18 cellular contexts compared by ENCODE assay signal in the genomic region with DNA sequence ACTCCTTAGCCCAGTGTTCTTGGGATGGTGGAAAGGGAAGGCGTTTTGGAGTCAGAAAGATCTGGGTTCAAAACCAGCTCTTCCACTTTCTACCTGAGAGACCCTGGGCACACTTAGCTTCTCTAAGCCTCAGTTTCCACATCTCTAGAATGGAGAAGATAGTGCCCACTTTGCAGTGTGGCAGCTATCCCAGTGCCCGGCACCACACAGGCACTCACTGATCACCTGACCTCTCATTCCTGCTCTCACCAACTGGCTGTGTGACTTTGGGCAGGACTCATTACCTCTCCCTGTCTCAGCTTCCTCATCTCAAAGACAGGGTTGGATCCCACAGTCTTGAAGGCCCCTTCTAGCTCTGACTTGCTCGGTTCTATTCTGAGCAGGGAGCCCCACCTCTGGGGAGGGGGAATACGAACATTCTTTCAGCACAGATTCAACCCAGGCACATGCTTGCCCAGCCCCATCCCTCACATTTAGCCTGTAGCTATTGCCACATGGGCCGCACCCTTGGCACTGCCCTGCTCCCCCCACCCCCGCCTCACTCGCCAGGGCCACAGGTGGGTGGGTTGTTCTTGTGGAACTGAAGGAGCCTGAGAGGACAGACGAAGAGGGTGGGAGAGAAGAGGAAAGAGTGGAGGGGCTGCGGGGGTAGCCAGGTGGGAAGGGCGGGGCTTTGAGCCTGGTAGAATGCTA. TPM values are rescaled to one million over a fixed set of nuclear protein-coding genes. Genes with fewer than 3 reads are reported as not detected.
DNase-seq lines count a peak whose midpoint lies in the region; ATAC-seq, FAIRE-seq and TF ChIP-seq lines count a peak whose summit lies in the region.
"Had no signal": no experiment of that assay in that cellular context is flagged by ENCODE, and none has a peak within 500 bp of the region (broad histone marks: within the 10 kb centered on the region; RNA-seq: fewer than 3 reads in every experiment).

No MANE protein-coding gene starts in this region.

- TF ChIP-seq CTCF in natural killer cell (IDR thresholded peaks at IDR 0.05) (no peak), esophagus squamous epithelium (IDR thresholded peaks at IDR 0.05) (no peak), neural crest cell (conservative IDR thresholded peaks at IDR 0.05) (no peak), thyroid gland (IDR thresholded peaks at IDR 0.05) (no peak), kidney (IDR thresholded peaks at IDR 0.05; ENCODE audit: borderline replicate concordance, extremely low read depth, insufficient read depth) (no peak)

- peaks cover 38 to 48% of the 10 kb centered on the region in 2 donors for H3K27me3 Mint-ChIP-seq in natural killer cell treated with Interleukin-12 subunit alpha and Interleukin-12 subunit beta and Interleukin-15 and Interleukin-18, amount 100 ng/mL, for 72 hours
- peaks cover 49 to 50% of the 10 kb centered on the region in 2 donors for H3K27me3 Mint-ChIP-seq in natural killer cell (ENCODE audit: low read depth in 2 of 2)
- H3K27me3 Mint-ChIP-seq in neural crest cell (ENCODE audit: low read depth): peaks cover 25% of the 10 kb centered on the region
- H3K27me3 Mint-ChIP-seq in activated naive CD4-positive, alpha-beta T cell treated with anti-CD3 and anti-CD28 coated beads for 36 hours (ENCODE audit: low read depth): peaks cover 42% of the 10 kb centered on the region

- H3K4me3 Mint-ChIP-seq in natural killer cell treated with Interleukin-12 subunit alpha and Interleukin-12 subunit beta and Interleukin-15 and Interleukin-18, amount 100 ng/mL, for 72 hours: no peak overlapping the region
- no peak overlapping the region for H3K4me3 Mint-ChIP-seq in natural killer cell
- peak overlapping the region; percentile 76 for H3K4me3 Mint-ChIP-seq in neural crest cell
- H3K4me3 Mint-ChIP-seq in activated naive CD4-positive, alpha-beta T cell treated with anti-CD3 and anti-CD28 coated beads for 36 hours: no peak overlapping the region
- H3K4me3 Mint-ChIP-seq: activated T-helper 17 cell treated with anti-CD3 and anti-CD28 coated beads, Interleukin-2, amount 50 U/mL, for 72 hours; immature natural killer cell had no signal

- peaks cover 30 to 60% (median 34%) of the 10 kb centered on the region in 3 donors for H3K4me1 ChIP-seq in esophagus squamous epithelium
- peaks cover 10 to 26% of the 10 kb centered on the region in 2 donors for H3K4me1 ChIP-seq in thyroid gland
- H3K4me1 ChIP-seq in kidney (ENCODE audit: control insufficient read depth in 1 of 2, insufficient read depth in 1 of 2, low read depth in 1 of 2, low read length in 2 of 2): peaks cover 0 to 10% of the 10 kb centered on the region in 2 donors

- H3K4me1 Mint-ChIP-seq in natural killer cell treated with Interleukin-12 subunit alpha and Interleukin-12 subunit beta and Interleukin-15 and Interleukin-18, amount 100 ng/mL, for 72 hours (ENCODE audit: low read depth in 2 of 2): peaks cover 8 to 23% of the 10 kb centered on the region in 2 donors
- H3K4me1 Mint-ChIP-seq in natural killer cell: peaks cover 19 to 30% of the 10 kb centered on the region in 2 donors
- H3K4me1 Mint-ChIP-seq in neural crest cell: peaks cover 58% of the 10 kb centered on the region
- peaks cover 18% of the 10 kb centered on the region for H3K4me1 Mint-ChIP-seq in activated naive CD4-positive, alpha-beta T cell treated with anti-CD3 and anti-CD28 coated beads for 36 hours (ENCODE audit: low read depth)

- 27 to 61% methylated on average over 6 to 8 of the region's 10 CpGs for WGBS in esophagus squamous epithelium, 2 donors
- 65 to 82% methylated on average over 10 of the region's 10 CpGs for WGBS in thyroid gland, 2 donors

- intact Hi-C loops in natural killer cell (cut with micrococcal nuclease) (no loop called here), esophagus squamous epithelium (cut with DNase I) (no loop called here), thyroid gland (cut with DNase I) (no loop called here), kidney (cut with DNase I) (no loop called here)
- intact Hi-C loops in activated naive CD4-positive, alpha-beta T cell treated with anti-CD3 and anti-CD28 coated beads for 36 hours (cut with micrococcal nuclease): no loop called here

- no peaks in the 10 kb centered on the region for H3K9me3 Mint-ChIP-seq in natural killer cell treated with Interleukin-12 subunit alpha and Interleukin-12 subunit beta and Interleukin-15 and Interleukin-18, amount 100 ng/mL, for 72 hours
- H3K9me3 Mint-ChIP-seq in natural killer cell (no peaks in the 10 kb centered on the region), neural crest cell (no peaks in the 10 kb centered on the region)
- H3K9me3 Mint-ChIP-seq in activated naive CD4-positive, alpha-beta T cell treated with anti-CD3 and anti-CD28 coated beads for 36 hours: no peaks in the 10 kb centered on the region
- H3K9me3 Mint-ChIP-seq: activated T-helper 17 cell treated with anti-CD3 and anti-CD28 coated beads, Interleukin-2, amount 50 U/mL, for 72 hours; immature natural killer cell had no signal

- peak overlapping the region in 3 of 4 donors; percentile 18 to 34 (median 21) for H3K4me3 ChIP-seq in esophagus squamous epithelium
- H3K4me3 ChIP-seq in thyroid gland (replicated peaks in 1 of 3): no peak overlapping the region
- H3K4me3 ChIP-seq in kidney (ENCODE audit: low read length in 2 of 2): no peak overlapping the region
- H3K4me3 ChIP-seq: K562, pancreas had no signal

- no peaks in the 10 kb centered on the region for H3K36me3 Mint-ChIP-seq in natural killer cell treated with Interleukin-12 subunit alpha and Interleukin-12 subunit beta and Interleukin-15 and Interleukin-18, amount 100 ng/mL, for 72 hours
- H3K36me3 Mint-ChIP-seq in natural killer cell (no peaks in the 10 kb centered on the region), neural crest cell (ENCODE audit: low read depth) (no peaks in the 10 kb centered on the region)
- H3K36me3 Mint-ChIP-seq in activated naive CD4-positive, alpha-beta T cell treated with anti-CD3 and anti-CD28 coated beads for 36 hours (ENCODE audit: low read depth): no peaks in the 10 kb centered on the region
- H3K36me3 Mint-ChIP-seq: CD4-positive, CD25-positive, alpha-beta regulatory T cell; immature natural killer cell had no signal

- H3K27ac ChIP-seq in esophagus squamous epithelium: peak overlapping the region; percentile 33 to 57 (median 46)
- no peak overlapping the region for H3K27ac ChIP-seq in thyroid gland
- H3K27ac ChIP-seq in kidney (ENCODE audit: low read depth in 2 of 2, low read length in 2 of 2): no peak overlapping the region
- H3K27ac ChIP-seq: pancreas had no signal

- peak; percentile 22 for DNase-seq in natural killer cell treated with Interleukin-12 subunit alpha and Interleukin-12 subunit beta and Interleukin-15 and Interleukin-18, amount 100 ng/mL, for 72 hours (ENCODE audit: low spot score)
- DNase-seq in natural killer cell (no peak), esophagus squamous epithelium (lab: John Stamatoyannopoulos, UW) (no peak), neural crest cell (ENCODE audit: low read depth, low spot score) (no peak), thyroid gland (no peak), NCI-H1092 (lab: John Stamatoyannopoulos, UW) (no peak), kidney (no peak)
- DNase-seq in activated naive CD4-positive, alpha-beta T cell treated with anti-CD3 and anti-CD28 coated beads for 36 hours: no peak
- DNase-seq: activated CD4-positive, CD25-positive, alpha-beta regulatory T cell; CD4-positive, CD25-positive, alpha-beta regulatory T cell; DMS53; immature natural killer cell; NCI-H1048; trophoblast cell had no signal

- no peak for FAIRE-seq in kidney (lab: Jason Lieb, UNC)
- FAIRE-seq: endothelial cell of umbilical vein, K562, pancreas had no signal

- H3K27ac Mint-ChIP-seq in natural killer cell treated with Interleukin-12 subunit alpha and Interleukin-12 subunit beta and Interleukin-15 and Interleukin-18, amount 100 ng/mL, for 72 hours: no peak overlapping the region
- no peak overlapping the region for H3K27ac Mint-ChIP-seq in natural killer cell
- H3K27ac Mint-ChIP-seq in neural crest cell (ENCODE audit: unreplicated experiment): no peak overlapping the region
- no peak overlapping the region for H3K27ac Mint-ChIP-seq in activated naive CD4-positive, alpha-beta T cell treated with anti-CD3 and anti-CD28 coated beads for 36 hours
- H3K27ac Mint-ChIP-seq: activated T-helper 17 cell treated with anti-CD3 and anti-CD28 coated beads, Interleukin-2, amount 50 U/mL, for 72 hours; CD4-positive, CD25-positive, alpha-beta regulatory T cell; immature natural killer cell had no signal

- no peak for ATAC-seq in natural killer cell treated with Interleukin-12 subunit alpha and Interleukin-12 subunit beta and Interleukin-15 and Interleukin-18, amount 100 ng/mL, for 72 hours
- no peak for ATAC-seq in natural killer cell
- ATAC-seq: activated T-helper 17 cell treated with anti-CD3 and anti-CD28 coated beads, Interleukin-2, amount 50 U/mL, for 72 hours; K562; pancreas had no signal

- H3K9ac ChIP-seq in kidney (ENCODE audit: low read length in 2 of 2): no peak overlapping the region

- TF ChIP-seq POLR2A in esophagus squamous epithelium (IDR thresholded peaks at IDR 0.05) (no peak), thyroid gland (IDR thresholded peaks at IDR 0.05) (no peak)

- H3K36me3 ChIP-seq in esophagus squamous epithelium: no peaks in the 10 kb centered on the region
- no peaks in the 10 kb centered on the region for H3K36me3 ChIP-seq in thyroid gland
- no peaks in the 10 kb centered on the region for H3K36me3 ChIP-seq in kidney (ENCODE audit: control insufficient read depth in 1 of 2, insufficient read depth in 2 of 2, low read length in 2 of 2)
- H3K36me3 ChIP-seq: pancreas had no signal

- H3K9me3 ChIP-seq in esophagus squamous epithelium (no peaks in the 10 kb centered on the region), thyroid gland (no peaks in the 10 kb centered on the region), kidney (ENCODE audit: control insufficient read depth in 1 of 2, low read length in 2 of 2) (no peaks in the 10 kb centered on the region)
- H3K9me3 ChIP-seq: pancreas had no signal

- CTCF ChIA-PET in activated naive CD4-positive, alpha-beta T cell treated with anti-CD3 and anti-CD28 coated beads for 36 hours (lab: Charles Lee): interaction anchor here (2.0 kb wide), 1 partner anchor 40 kb away, joined by 5 read pairs; no protein-coding TSS in a partner anchor

- peaks cover 0 to 37% (median 0%) of the 10 kb centered on the region in 4 donors for H3K27me3 ChIP-seq in esophagus squamous epithelium
- peaks cover 6% of the 10 kb centered on the region for H3K27me3 ChIP-seq in thyroid gland
- H3K27me3 ChIP-seq: pancreas had no signal

RNA-seq across cellular contexts. Expression of a gene that starts 39.2 kb away (rescaled TPM):
- not detected for total RNA-seq in natural killer cell treated with Interleukin-12 subunit alpha and Interleukin-12 subunit beta and Interleukin-15 and Interleukin-18, amount 100 ng/mL, for 72 hours
- total RNA-seq in natural killer cell: not detected
- 10 to 100 TPM; 14.7 to 58.1 (median 33.1) TPM for total RNA-seq in esophagus squamous epithelium
- total RNA-seq in neural crest cell: 9.7 and 13.4 TPM in 2 replicates
- total RNA-seq in thyroid gland: 1 to 10 TPM in 2 of 4 donors, under 1 TPM in 2; 0.46 to 2.7 (median 1.1) TPM
- total RNA-seq in activated naive CD4-positive, alpha-beta T cell treated with anti-CD3 and anti-CD28 coated beads for 36 hours: not detected
- total RNA-seq in kidney: 1.4 TPM
- 3.8 TPM for polyA plus RNA-seq in kidney (ENCODE audit: insufficient read depth, low read depth, low replicate concordance)
- total RNA-seq: CD4-positive, CD25-positive, alpha-beta regulatory T cell; endothelial cell of umbilical vein; K562 had no signal
- polyA plus RNA-seq: CD4-positive, CD25-positive, alpha-beta regulatory T cell; K562 had no signal

Comparison
In these comparisons a context has a peak if more than half of its experiments do, and no peak if none do; other contexts are left out.
1. H3K27ac ChIP-seq: peak in esophagus squamous epithelium (4 of 4); none in thyroid gland (0 of 3) and kidney (0 of 2).
2. H3K4me3 ChIP-seq: peak in esophagus squamous epithelium (3 of 4); none in thyroid gland (0 of 3) and kidney (0 of 2).